37 cellular contexts compared by ENCODE assay signal in genomic region chr15:68495221-68495950, GRCh38.
"Had no signal": no experiment of that assay in that cellular context is flagged by ENCODE, and none has a peak within 500 bp of the region (broad histone marks: within the 10 kb centered on the region; RNA-seq: fewer than 3 reads in every experiment).

No MANE protein-coding gene starts in this region.

- H3K4me3 Mint-ChIP-seq: activated B cell treated with CpG ODN at 0.5 μM for 24 hours; activated CD4-positive, alpha-beta memory T cell treated with anti-CD3 and anti-CD28 coated beads for 36 hours; activated CD8-positive, alpha-beta memory T cell treated with anti-CD3 and anti-CD28 coated beads, Interleukin-2, amount 10 ng/mL, durations not matched to agents 7 days and 5 days; activated CD8-positive, alpha-beta T cell treated with anti-CD3 and anti-CD28 coated beads, Interleukin-2, amount 10 ng/mL, durations not matched to agents 7 days and 5 days; activated naive CD4-positive, alpha-beta T cell treated with anti-CD3 and anti-CD28 coated beads for 36 hours; activated naive CD4-positive, alpha-beta T cell treated with anti-CD3 and anti-CD28 coated beads, Interleukin-2, amount 50 U/mL, for 24 hours; activated naive CD8-positive, alpha-beta T cell treated with anti-CD3 and anti-CD28 coated beads for 36 hours; activated naive CD8-positive, alpha-beta T cell treated with anti-CD3 and anti-CD28 coated beads, Interleukin-2, amount 50 U/mL, for 24 hours; activated T-helper 1 cell treated with anti-CD3 and anti-CD28 coated beads, Interleukin-12 subunit alpha, Interleukin-12 subunit beta, Interleukin-2, Interleukin-4 antibody, amounts not matched to agents 30 ng/mL and 10 ng/mL and 1 ng/mL, durations not matched to agents 14 hours and 24 hours and 36 hours; central memory CD8-positive, alpha-beta T cell; effector memory CD8-positive, alpha-beta T cell; T-helper 17 cell; T-helper 2 cell treated with Interferon-gamma antibody and Interleukin-4, amounts not matched to agents 5 μg/mL and 100 μg/mL, for 36 hours had no signal

- H3K4me1 ChIP-seq: adrenal gland, foreskin keratinocyte, gastrocnemius medialis had no signal

- DNase-seq: activated B cell treated with CpG ODN at 0.5 μM for 24 hours; activated CD4-positive, alpha-beta memory T cell treated with anti-CD3 and anti-CD28 coated beads for 36 hours; activated CD4-positive, alpha-beta T cell treated with anti-CD3 and anti-CD28 coated beads for 48 hours; activated CD8-positive, alpha-beta memory T cell treated with anti-CD3 and anti-CD28 coated beads, Interleukin-2, amount 10 ng/mL, durations not matched to agents 7 days and 5 days; activated CD8-positive, alpha-beta memory T cell treated with anti-CD3 and anti-CD28 coated beads, Interleukin-2, amount 50 U/mL, for 4 hours; activated CD8-positive, alpha-beta T cell treated with anti-CD3 and anti-CD28 coated beads, Interleukin-2, amount 10 ng/mL, durations not matched to agents 7 days and 5 days; activated effector memory CD4-positive, alpha-beta T cell treated with anti-CD3 and anti-CD28 coated beads, Interleukin-2, amount 50 U/mL, for 16 hours; activated naive CD4-positive, alpha-beta T cell treated with anti-CD3 and anti-CD28 coated beads for 36 hours; activated naive CD8-positive, alpha-beta T cell treated with anti-CD3 and anti-CD28 coated beads for 36 hours; activated naive CD8-positive, alpha-beta T cell treated with anti-CD3 and anti-CD28 coated beads, Interleukin-2, amount 50 U/mL, for 24 hours; activated T-cell treated with anti-CD3 and anti-CD28 coated beads, Interleukin-2, amount 50 U/mL, for 1 hour; activated T-cell treated with anti-CD3 and anti-CD28 coated beads, Interleukin-2, amount 50 U/mL, for 48 hours; adrenal gland; brain microvascular endothelial cell; cortex of kidney; dermis blood vessel endothelial cell; effector CD4-positive, alpha-beta T cell; effector memory CD8-positive, alpha-beta T cell; erythroblast; foreskin keratinocyte; gastrocnemius medialis; glutamatergic neuron; heart left ventricle; T-helper 1 cell; T-helper 17 cell; T1000; WERI-Rb-1 had no signal

- H3K36me3 Mint-ChIP-seq: activated CD4-positive, alpha-beta memory T cell treated with anti-CD3 and anti-CD28 coated beads for 36 hours; activated CD8-positive, alpha-beta memory T cell treated with anti-CD3 and anti-CD28 coated beads, Interleukin-2, amount 10 ng/mL, durations not matched to agents 7 days and 5 days; activated naive CD4-positive, alpha-beta T cell treated with anti-CD3 and anti-CD28 coated beads, Interleukin-2, amount 50 U/mL, for 24 hours; activated naive CD8-positive, alpha-beta T cell treated with anti-CD3 and anti-CD28 coated beads for 36 hours had no signal

- ATAC-seq: activated CD4-positive, CD25-positive, alpha-beta regulatory T cell treated with anti-CD3 and anti-CD28 coated beads, Interleukin-2, amount 50 U/mL, for 24 hours; activated CD8-positive, alpha-beta memory T cell treated with anti-CD3 and anti-CD28 coated beads, Interleukin-2, amount 10 ng/mL, durations not matched to agents 7 days and 5 days; activated CD8-positive, alpha-beta T cell treated with anti-CD3 and anti-CD28 coated beads, Interleukin-2, amount 10 ng/mL, durations not matched to agents 7 days and 5 days; activated naive CD8-positive, alpha-beta T cell treated with anti-CD3 and anti-CD28 coated beads, Interleukin-2, amount 50 U/mL, for 24 hours; effector memory CD8-positive, alpha-beta T cell; foreskin keratinocyte; gastrocnemius medialis; heart left ventricle; T-helper 17 cell had no signal

- H3K4me1 Mint-ChIP-seq: activated B cell treated with CpG ODN at 0.5 μM for 24 hours; activated CD8-positive, alpha-beta memory T cell treated with anti-CD3 and anti-CD28 coated beads, Interleukin-2, amount 10 ng/mL, durations not matched to agents 7 days and 5 days; activated naive CD4-positive, alpha-beta T cell treated with anti-CD3 and anti-CD28 coated beads, Interleukin-2, amount 50 U/mL, for 24 hours; activated naive CD8-positive, alpha-beta T cell treated with anti-CD3 and anti-CD28 coated beads for 36 hours; activated naive CD8-positive, alpha-beta T cell treated with anti-CD3 and anti-CD28 coated beads, Interleukin-2, amount 50 U/mL, for 24 hours; central memory CD8-positive, alpha-beta T cell; T-helper 17 cell had no signal

- FAIRE-seq: bronchial epithelial cell, colon had no signal

- H3K9me3 ChIP-seq: adrenal gland, ascending aorta, esophagus muscularis mucosa, gastrocnemius medialis, heart left ventricle had no signal

- H3K4me3 ChIP-seq: adrenal gland, ascending aorta, esophagus muscularis mucosa, gastrocnemius medialis, heart left ventricle had no signal

- H3K9me3 Mint-ChIP-seq: activated B cell treated with CpG ODN at 0.5 μM for 24 hours; activated CD4-positive, alpha-beta memory T cell treated with anti-CD3 and anti-CD28 coated beads for 36 hours; activated naive CD4-positive, alpha-beta T cell treated with anti-CD3 and anti-CD28 coated beads for 36 hours; activated naive CD4-positive, alpha-beta T cell treated with anti-CD3 and anti-CD28 coated beads, Interleukin-2, amount 50 U/mL, for 24 hours; activated naive CD8-positive, alpha-beta T cell treated with anti-CD3 and anti-CD28 coated beads for 36 hours; activated naive CD8-positive, alpha-beta T cell treated with anti-CD3 and anti-CD28 coated beads, Interleukin-2, amount 50 U/mL, for 24 hours; activated T-helper 1 cell treated with anti-CD3 and anti-CD28 coated beads, Interleukin-12 subunit alpha, Interleukin-12 subunit beta, Interleukin-2, Interleukin-4 antibody, amounts not matched to agents 30 ng/mL and 10 ng/mL and 1 ng/mL, durations not matched to agents 14 hours and 24 hours and 36 hours; activated T-helper 2 cell treated with anti-CD3 and anti-CD28 coated beads, Interferon-gamma antibody, Interleukin-2, Interleukin-4, amounts not matched to agents 10 μg/mL and 5 μg/mL and 100 μg/mL, durations not matched to agents 14 hours and 24 hours and 36 hours; central memory CD8-positive, alpha-beta T cell; effector memory CD8-positive, alpha-beta T cell; T-helper 2 cell treated with Interferon-gamma antibody and Interleukin-4, amounts not matched to agents 5 μg/mL and 100 μg/mL, for 36 hours had no signal

- H3K36me3 ChIP-seq: adrenal gland, ascending aorta, brain microvascular endothelial cell, esophagus muscularis mucosa, gastrocnemius medialis, heart left ventricle, WERI-Rb-1 had no signal

- H3K27me3 ChIP-seq: adrenal gland, ascending aorta, brain microvascular endothelial cell had no signal

- H3K27ac Mint-ChIP-seq: activated B cell treated with CpG ODN at 0.5 μM for 24 hours; activated CD4-positive, alpha-beta memory T cell treated with anti-CD3 and anti-CD28 coated beads for 36 hours; activated CD8-positive, alpha-beta memory T cell treated with anti-CD3 and anti-CD28 coated beads, Interleukin-2, amount 10 ng/mL, durations not matched to agents 7 days and 5 days; activated CD8-positive, alpha-beta T cell treated with anti-CD3 and anti-CD28 coated beads, Interleukin-2, amount 10 ng/mL, durations not matched to agents 7 days and 5 days; activated naive CD4-positive, alpha-beta T cell treated with anti-CD3 and anti-CD28 coated beads for 36 hours; activated naive CD4-positive, alpha-beta T cell treated with anti-CD3 and anti-CD28 coated beads, Interleukin-2, amount 50 U/mL, for 24 hours; activated naive CD8-positive, alpha-beta T cell treated with anti-CD3 and anti-CD28 coated beads for 36 hours; activated naive CD8-positive, alpha-beta T cell treated with anti-CD3 and anti-CD28 coated beads, Interleukin-2, amount 50 U/mL, for 24 hours; activated T-helper 1 cell treated with anti-CD3 and anti-CD28 coated beads, Interleukin-12 subunit alpha, Interleukin-12 subunit beta, Interleukin-2, Interleukin-4 antibody, amounts not matched to agents 30 ng/mL and 10 ng/mL and 1 ng/mL, durations not matched to agents 14 hours and 24 hours and 36 hours; activated T-helper 2 cell treated with anti-CD3 and anti-CD28 coated beads, Interferon-gamma antibody, Interleukin-2, Interleukin-4, amounts not matched to agents 10 μg/mL and 5 μg/mL and 100 μg/mL, durations not matched to agents 14 hours and 24 hours and 36 hours; effector memory CD8-positive, alpha-beta T cell; T-helper 17 cell; T-helper 2 cell treated with Interferon-gamma antibody and Interleukin-4, amounts not matched to agents 5 μg/mL and 100 μg/mL, for 36 hours had no signal

- H3K27ac ChIP-seq: adrenal gland, ascending aorta, brain microvascular endothelial cell, esophagus muscularis mucosa, foreskin keratinocyte, gastrocnemius medialis, heart left ventricle, WERI-Rb-1 had no signal
